Comparison of ENCODE assay signal across 1 cellular context in the genomic region with DNA sequence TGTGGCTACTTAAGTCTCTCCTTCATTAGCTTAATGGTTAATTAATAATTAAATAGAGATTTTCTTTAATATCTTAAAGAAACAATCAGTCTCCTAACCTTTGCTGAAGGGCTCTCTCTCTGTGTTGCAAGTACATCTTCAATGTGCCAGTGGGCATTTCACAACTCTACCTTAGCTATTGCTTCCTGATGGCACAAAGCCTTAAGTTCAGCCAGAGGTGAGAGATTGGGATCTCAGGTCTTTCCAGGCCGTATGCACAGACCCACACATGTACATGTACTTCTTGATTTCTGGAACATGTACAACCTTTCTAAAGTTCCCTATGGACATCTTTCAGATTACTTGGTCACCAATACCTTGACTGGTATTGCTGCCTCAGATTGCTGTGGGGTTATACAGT.
TF ChIP-seq lines count a peak whose summit lies in the region.

No MANE protein-coding gene starts in this region.

TF ChIP-seq in HepG2, 621 proteins besides CTCF, POLR2A, EP300 and RAD21:
- TF ChIP-seq, protein P1, sequence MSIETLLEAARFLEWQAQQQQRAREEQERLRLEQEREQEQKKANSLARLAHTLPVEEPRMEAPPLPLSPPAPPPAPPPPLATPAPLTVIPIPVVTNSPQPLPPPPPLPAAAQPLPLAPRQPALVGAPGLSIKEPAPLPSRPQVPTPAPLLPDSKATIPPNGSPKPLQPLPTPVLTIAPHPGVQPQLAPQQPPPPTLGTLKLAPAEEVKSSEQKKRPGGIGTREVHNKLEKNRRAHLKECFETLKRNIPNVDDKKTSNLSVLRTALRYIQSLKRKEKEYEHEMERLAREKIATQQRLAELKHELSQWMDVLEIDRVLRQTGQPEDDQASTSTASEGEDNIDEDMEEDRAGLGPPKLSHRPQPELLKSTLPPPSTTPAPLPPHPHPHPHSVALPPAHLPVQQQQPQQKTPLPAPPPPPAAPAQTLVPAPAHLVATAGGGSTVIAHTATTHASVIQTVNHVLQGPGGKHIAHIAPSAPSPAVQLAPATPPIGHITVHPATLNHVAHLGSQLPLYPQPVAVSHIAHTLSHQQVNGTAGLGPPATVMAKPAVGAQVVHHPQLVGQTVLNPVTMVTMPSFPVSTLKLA (IDR thresholded peaks at IDR 0.05), result no peak
- TF ChIP-seq, protein P2, sequence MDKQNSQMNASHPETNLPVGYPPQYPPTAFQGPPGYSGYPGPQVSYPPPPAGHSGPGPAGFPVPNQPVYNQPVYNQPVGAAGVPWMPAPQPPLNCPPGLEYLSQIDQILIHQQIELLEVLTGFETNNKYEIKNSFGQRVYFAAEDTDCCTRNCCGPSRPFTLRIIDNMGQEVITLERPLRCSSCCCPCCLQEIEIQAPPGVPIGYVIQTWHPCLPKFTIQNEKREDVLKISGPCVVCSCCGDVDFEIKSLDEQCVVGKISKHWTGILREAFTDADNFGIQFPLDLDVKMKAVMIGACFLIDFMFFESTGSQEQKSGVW (CRISPR knock-in tag; IDR thresholded peaks at IDR 0.05; ENCODE audit: borderline replicate concordance), result no peak
- TF ChIP-seq ARNT (IDR thresholded peaks at IDR 0.05) (no peak), HNRNPLL (IDR thresholded peaks at IDR 0.05; ENCODE audit: low read depth, low read length, poor library complexity, severe bottlenecking) (no peak), ZNF772 (CRISPR knock-in tag; IDR thresholded peaks at IDR 0.05) (no peak), GATA4 (IDR thresholded peaks at IDR 0.05; ENCODE audit: borderline replicate concordance, low read depth) (no peak), ZSCAN22 (CRISPR knock-in tag; IDR thresholded peaks at IDR 0.05) (no peak), FIP1L1 (IDR thresholded peaks at IDR 0.05; ENCODE audit: borderline replicate concordance, insufficient read depth, low read depth, low read length) (no peak), ZNF292 (CRISPR knock-in tag; IDR thresholded peaks at IDR 0.05; ENCODE audit: borderline replicate concordance, low read depth) (no peak), NFE2L1 (CRISPR knock-in tag; IDR thresholded peaks at IDR 0.05; ENCODE audit: borderline replicate concordance) (no peak)
- TF ChIP-seq, protein P3, sequence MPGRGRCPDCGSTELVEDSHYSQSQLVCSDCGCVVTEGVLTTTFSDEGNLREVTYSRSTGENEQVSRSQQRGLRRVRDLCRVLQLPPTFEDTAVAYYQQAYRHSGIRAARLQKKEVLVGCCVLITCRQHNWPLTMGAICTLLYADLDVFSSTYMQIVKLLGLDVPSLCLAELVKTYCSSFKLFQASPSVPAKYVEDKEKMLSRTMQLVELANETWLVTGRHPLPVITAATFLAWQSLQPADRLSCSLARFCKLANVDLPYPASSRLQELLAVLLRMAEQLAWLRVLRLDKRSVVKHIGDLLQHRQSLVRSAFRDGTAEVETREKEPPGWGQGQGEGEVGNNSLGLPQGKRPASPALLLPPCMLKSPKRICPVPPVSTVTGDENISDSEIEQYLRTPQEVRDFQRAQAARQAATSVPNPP (CRISPR knock-in tag; IDR thresholded peaks at IDR 0.05), result no peak
